14 cellular contexts compared by ENCODE assay signal in genomic region chr11:91653091-91653754, GRCh38.
"Had no signal": no experiment of that assay in that cellular context is flagged by ENCODE, and none has a peak within 500 bp of the region (broad histone marks: within the 10 kb centered on the region; RNA-seq: fewer than 3 reads in every experiment).

No MANE protein-coding gene starts in this region.

- ATAC-seq: activated CD8-positive, alpha-beta memory T cell treated with anti-CD3 and anti-CD28 coated beads, Interleukin-2, amount 10 ng/mL, durations not matched to agents 7 days and 5 days; natural killer cell treated with Interleukin-12 subunit alpha and Interleukin-12 subunit beta and Interleukin-15 and Interleukin-18, amount 100 ng/mL, for 72 hours; right cardiac atrium had no signal

- H3K27ac ChIP-seq: ascending aorta, suprapubic skin, upper lobe of left lung, VCaP had no signal

- H3K27ac Mint-ChIP-seq: activated CD4-positive, alpha-beta memory T cell treated with anti-CD3 and anti-CD28 coated beads for 36 hours; activated CD8-positive, alpha-beta memory T cell treated with anti-CD3 and anti-CD28 coated beads, Interleukin-2, amount 10 ng/mL, durations not matched to agents 7 days and 5 days; activated naive CD4-positive, alpha-beta T cell treated with anti-CD3 and anti-CD28 coated beads, Interleukin-2, amount 10 ng/mL, durations not matched to agents 7 days and 5 days; activated T-helper 2 cell treated with anti-CD3 and anti-CD28 coated beads, Interferon-gamma antibody, Interleukin-2, Interleukin-4, amounts not matched to agents 10 μg/mL and 5 μg/mL and 100 μg/mL, durations not matched to agents 14 hours and 24 hours and 36 hours; natural killer cell treated with Interleukin-12 subunit alpha and Interleukin-12 subunit beta and Interleukin-15 and Interleukin-18, amount 100 ng/mL, for 72 hours; stimulated activated naive CD8-positive, alpha-beta T cell treated with anti-CD3 and anti-CD28 coated beads, Interleukin-15, Interleukin-2, amounts not matched to agents 100 ng/mL and 50 ng/mL, for 24 hours had no signal

- H3K27me3 ChIP-seq: ascending aorta, suprapubic skin, upper lobe of left lung had no signal

- H3K36me3 Mint-ChIP-seq: activated CD4-positive, alpha-beta memory T cell treated with anti-CD3 and anti-CD28 coated beads for 36 hours; activated CD8-positive, alpha-beta memory T cell treated with anti-CD3 and anti-CD28 coated beads, Interleukin-2, amount 10 ng/mL, durations not matched to agents 7 days and 5 days; activated naive CD4-positive, alpha-beta T cell treated with anti-CD3 and anti-CD28 coated beads, Interleukin-2, amount 10 ng/mL, durations not matched to agents 7 days and 5 days had no signal

- DNase-seq: activated CD4-positive, alpha-beta memory T cell treated with anti-CD3 and anti-CD28 coated beads for 36 hours; activated CD4-positive, alpha-beta T cell treated with anti-CD3 and anti-CD28 coated beads for 1 hour; activated CD8-positive, alpha-beta memory T cell treated with anti-CD3 and anti-CD28 coated beads, Interleukin-2, amount 10 ng/mL, durations not matched to agents 7 days and 5 days; activated naive CD4-positive, alpha-beta T cell treated with anti-CD3 and anti-CD28 coated beads, Interleukin-2, amount 10 ng/mL, durations not matched to agents 7 days and 5 days; activated T-cell treated with anti-CD3 and anti-CD28 coated beads, Interleukin-2, amount 50 U/mL, for 1 hour; hippocampal formation; right cardiac atrium had no signal

- H3K9me3 ChIP-seq: ascending aorta, suprapubic skin, upper lobe of left lung had no signal

- H3K4me1 Mint-ChIP-seq: activated CD8-positive, alpha-beta memory T cell treated with anti-CD3 and anti-CD28 coated beads, Interleukin-2, amount 10 ng/mL, durations not matched to agents 7 days and 5 days; activated naive CD4-positive, alpha-beta T cell treated with anti-CD3 and anti-CD28 coated beads, Interleukin-2, amount 10 ng/mL, durations not matched to agents 7 days and 5 days had no signal

- H3K4me3 ChIP-seq: ascending aorta, suprapubic skin, upper lobe of left lung had no signal

- H3K4me3 Mint-ChIP-seq: activated CD4-positive, alpha-beta memory T cell treated with anti-CD3 and anti-CD28 coated beads for 36 hours; activated CD8-positive, alpha-beta memory T cell treated with anti-CD3 and anti-CD28 coated beads, Interleukin-2, amount 10 ng/mL, durations not matched to agents 7 days and 5 days; activated naive CD4-positive, alpha-beta T cell treated with anti-CD3 and anti-CD28 coated beads, Interleukin-2, amount 10 ng/mL, durations not matched to agents 7 days and 5 days; natural killer cell treated with Interleukin-12 subunit alpha and Interleukin-12 subunit beta and Interleukin-15 and Interleukin-18, amount 100 ng/mL, for 72 hours; stimulated activated naive CD8-positive, alpha-beta T cell treated with anti-CD3 and anti-CD28 coated beads, Interleukin-15, Interleukin-2, amounts not matched to agents 100 ng/mL and 50 ng/mL, for 24 hours had no signal

- H3K9me3 Mint-ChIP-seq: activated CD4-positive, alpha-beta memory T cell treated with anti-CD3 and anti-CD28 coated beads for 36 hours; activated naive CD4-positive, alpha-beta T cell treated with anti-CD3 and anti-CD28 coated beads, Interleukin-2, amount 10 ng/mL, durations not matched to agents 7 days and 5 days had no signal

- H3K36me3 ChIP-seq: ascending aorta, suprapubic skin, upper lobe of left lung had no signal

- H3K27me3 Mint-ChIP-seq: activated CD4-positive, alpha-beta memory T cell treated with anti-CD3 and anti-CD28 coated beads for 36 hours; activated CD8-positive, alpha-beta memory T cell treated with anti-CD3 and anti-CD28 coated beads, Interleukin-2, amount 10 ng/mL, durations not matched to agents 7 days and 5 days; activated naive CD4-positive, alpha-beta T cell treated with anti-CD3 and anti-CD28 coated beads, Interleukin-2, amount 10 ng/mL, durations not matched to agents 7 days and 5 days; natural killer cell treated with Interleukin-12 subunit alpha and Interleukin-12 subunit beta and Interleukin-15 and Interleukin-18, amount 100 ng/mL, for 72 hours; stimulated activated naive CD8-positive, alpha-beta T cell treated with anti-CD3 and anti-CD28 coated beads, Interleukin-15, Interleukin-2, amounts not matched to agents 100 ng/mL and 50 ng/mL, for 24 hours had no signal

- H3K4me1 ChIP-seq: ascending aorta, suprapubic skin, upper lobe of left lung had no signal
